8 cellular contexts compared by ENCODE assay signal in the genomic region with DNA sequence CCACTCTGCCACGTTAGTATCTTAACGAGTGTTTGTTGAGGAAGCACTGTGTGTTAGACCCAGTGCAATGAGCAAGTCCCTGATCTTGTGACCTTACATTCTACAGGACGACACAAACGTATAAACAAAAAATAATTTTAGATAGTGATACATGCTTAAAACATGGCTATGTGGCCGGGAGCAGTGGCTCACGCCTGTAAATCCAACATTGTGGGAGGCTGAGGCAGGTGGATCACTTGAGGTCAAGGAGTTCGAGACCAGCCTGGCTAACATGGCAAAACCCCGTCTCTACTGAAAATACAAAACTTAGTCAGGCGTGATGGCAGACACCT. TPM values are rescaled to one million over a fixed set of nuclear protein-coding genes. Genes with fewer than 3 reads are reported as not detected.
DNase-seq lines count a peak whose midpoint lies in the region; ATAC-seq and TF ChIP-seq lines count a peak whose summit lies in the region.

No MANE protein-coding gene starts in this region.

- no peak for ATAC-seq in HG02840 (IDR thresholded peaks at IDR 0.05; ENCODE audit: low FRiP score, unreplicated experiment)
- ATAC-seq in HG03439 (IDR thresholded peaks at IDR 0.05; ENCODE audit: unreplicated experiment), result no peak
- no peak for ATAC-seq in HG03378 (IDR thresholded peaks at IDR 0.05; ENCODE audit: unreplicated experiment)

- H3K36me3 Mint-ChIP-seq in nephron (ENCODE audit: low read depth), result peaks cover 4% of the 10 kb centered on the region

- H3K4me3 Mint-ChIP-seq in nephron, result peak overlapping the region; percentile 87 to 93 (median 89)

- H3K4me3 ChIP-seq in BE2C (ENCODE audit: low read depth, low read length), result peak overlapping the region; percentile 61
- peak overlapping the region; percentile 70 for H3K4me3 ChIP-seq in MG63
- peak overlapping the region; percentile 23 to 97 (median 74) for H3K4me3 ChIP-seq in dorsolateral prefrontal cortex

- H3K4me1 ChIP-seq in BE2C, result peaks cover 8% of the 10 kb centered on the region

- H3K9me3 ChIP-seq in BE2C, result no peaks in the 10 kb centered on the region
- no peaks in the 10 kb centered on the region for H3K9me3 ChIP-seq in MG63

- H3K36me3 ChIP-seq in BE2C (peaks cover 4% of the 10 kb centered on the region; the same call in 1 of the 2 replicates), MG63 (peaks cover 4% of the 10 kb centered on the region)

- no peaks in the 10 kb centered on the region for H3K27me3 Mint-ChIP-seq in nephron (ENCODE audit: low read depth)

- peak overlapping the region in 58 of 59 donors; percentile 46 to 97 (median 93) for H3K27ac ChIP-seq in dorsolateral prefrontal cortex

- no peaks in the 10 kb centered on the region for H3K9me3 Mint-ChIP-seq in nephron

- intact Hi-C loops in dorsolateral prefrontal cortex (cut with DNase I), result loop anchor here in 1 of 2 donors (5.0 kb wide), 1 partner anchor 51 kb away; no protein-coding TSS in a partner anchor

- peaks cover 35% of the 10 kb centered on the region for H3K4me1 Mint-ChIP-seq in nephron

- H3K27ac Mint-ChIP-seq in nephron, result peak overlapping the region; percentile 91 to 99 (median 97)

- DNase-seq in BE2C (no peak), MG63 (no peak), dorsolateral prefrontal cortex (no peak), EL (no peak)

- TF ChIP-seq CTCF in BE2C (IDR thresholded peaks at IDR 0.05; ENCODE audit: low read depth, low read length) (no peak), dorsolateral prefrontal cortex (IDR thresholded peaks at IDR 0.05 in 54 of 56, conservative IDR thresholded peaks at IDR 0.05 in 2 of 56; ENCODE audit: low read depth in 1 of 56, partially characterized antibody in 56 of 56) (no peak), nephron (IDR thresholded peaks at IDR 0.05; ENCODE audit: unreplicated experiment in 3 of 3) (no peak)

- H3K27me3 ChIP-seq in BE2C (no peaks in the 10 kb centered on the region), MG63 (no peaks in the 10 kb centered on the region), dorsolateral prefrontal cortex (no peaks in the 10 kb centered on the region)

RNA-seq across cellular contexts. Expression of gene MTX1, which starts 19.6 kb away (rescaled TPM):
- polyA plus RNA-seq in BE2C (2012; ENCODE audit: insufficient read depth, insufficient read length, low read depth), result 149 TPM
- total RNA-seq in MG63 (2014; rRNA removed; shearing (Covaris generic); ENCODE audit: low replicate concordance), result 97.2 and 100 TPM in 2 replicates
- 10 to 100 TPM; 13.5 to 26.7 (median 20.0) TPM for total RNA-seq in dorsolateral prefrontal cortex

RNA-seq across cellular contexts. Expression of gene THBS3, which starts 20.4 kb away (rescaled TPM):
- polyA plus RNA-seq in BE2C (2012; ENCODE audit: insufficient read depth, insufficient read length, low read depth), result 47.4 TPM
- 9.1 and 11.0 TPM in 2 replicates for total RNA-seq in MG63 (2014; rRNA removed; shearing (Covaris generic); ENCODE audit: low replicate concordance)
- 10 to 100 TPM; 10.2 to 41.2 (median 21.5) TPM for total RNA-seq in dorsolateral prefrontal cortex

RNA-seq across cellular contexts. Expression of gene ENTREP3, which starts 27.2 kb away (rescaled TPM):
- polyA plus RNA-seq in BE2C (2012; ENCODE audit: insufficient read depth, insufficient read length, low read depth), result 59.3 TPM
- total RNA-seq in MG63 (2014; rRNA removed; shearing (Covaris generic); ENCODE audit: low replicate concordance), result 7.7 and 9.2 TPM in 2 replicates
- total RNA-seq in dorsolateral prefrontal cortex, result 10 to 100 TPM; 28.2 to 75.1 (median 42.6) TPM

RNA-seq across cellular contexts. Expression of gene SCAMP3, which starts 34.1 kb away (rescaled TPM):
- 203 TPM for polyA plus RNA-seq in BE2C (2012; ENCODE audit: insufficient read depth, insufficient read length, low read depth)
- 116 TPM in 2 replicates for total RNA-seq in MG63 (2014; rRNA removed; shearing (Covaris generic); ENCODE audit: low replicate concordance)
- total RNA-seq in dorsolateral prefrontal cortex, result 10 to 100 TPM; 40.4 to 73.3 (median 49.7) TPM

RNA-seq across cellular contexts. Expression of gene CLK2, which starts 45.2 kb away (rescaled TPM):
- polyA plus RNA-seq in BE2C (2012; ENCODE audit: insufficient read depth, insufficient read length, low read depth), result 129 TPM
- 21.8 and 28.3 TPM in 2 replicates for total RNA-seq in MG63 (2014; rRNA removed; shearing (Covaris generic); ENCODE audit: low replicate concordance)
- total RNA-seq in dorsolateral prefrontal cortex, result 10 to 100 TPM; 24.7 to 58.5 (median 39.4) TPM
